15 cellular contexts compared by ENCODE assay signal in genomic region chr1:74812180-74812541, GRCh38.
DNase-seq lines count a peak whose midpoint lies in the region; ATAC-seq lines count a peak whose summit lies in the region.
"Had no signal": no experiment of that assay in that cellular context is flagged by ENCODE, and none has a peak within 500 bp of the region (broad histone marks: within the 10 kb centered on the region; RNA-seq: fewer than 3 reads in every experiment).

No MANE protein-coding gene starts in this region.

- no peaks in the 10 kb centered on the region for H3K36me3 ChIP-seq in mucosa of rectum (ENCODE audit: control insufficient read depth in 2 of 2, insufficient read depth in 2 of 2, low read length in 2 of 2)
- H3K36me3 ChIP-seq: heart left ventricle, prostate gland had no signal

- no peaks in the 10 kb centered on the region for H3K4me1 Mint-ChIP-seq in T-cell

- no peak overlapping the region for H3K27ac Mint-ChIP-seq in T-cell
- H3K27ac Mint-ChIP-seq: T-helper 2 cell treated with Interferon-gamma antibody and Interleukin-4, amounts not matched to agents 5 μg/mL and 100 μg/mL, for 36 hours had no signal

- peaks cover 3% of the 10 kb centered on the region in 2 donors for H3K27me3 Mint-ChIP-seq in T-cell

- CTCF ChIA-PET in T-cell (lab: Charles Lee) = no interaction called here

- no peak overlapping the region for H3K4me3 ChIP-seq in mucosa of rectum (ENCODE audit: low read length in 2 of 2)
- H3K4me3 ChIP-seq: heart left ventricle, prostate gland had no signal

- POLR2A ChIA-PET in T-cell (lab: Charles Lee) = no interaction called here

- H3K27me3 ChIP-seq in mucosa of rectum (ENCODE audit: control insufficient read depth in 2 of 2, insufficient read depth in 2 of 2, low read length in 2 of 2) = no peaks in the 10 kb centered on the region
- H3K27me3 ChIP-seq: heart left ventricle had no signal

- H3K36me3 Mint-ChIP-seq in T-cell = no peaks in the 10 kb centered on the region

- H3K4me1 ChIP-seq in mucosa of rectum (ENCODE audit: control insufficient read depth in 2 of 2, insufficient read depth in 2 of 2, low read length in 2 of 2) = no peaks in the 10 kb centered on the region
- H3K4me1 ChIP-seq: heart left ventricle, prostate gland had no signal

- H3K9me3 Mint-ChIP-seq in T-cell = no peaks in the 10 kb centered on the region
- H3K9me3 Mint-ChIP-seq: T-helper 2 cell treated with Interferon-gamma antibody and Interleukin-4, amounts not matched to agents 5 μg/mL and 100 μg/mL, for 36 hours had no signal

- no peak overlapping the region for H3K4me3 Mint-ChIP-seq in T-cell
- H3K4me3 Mint-ChIP-seq: T-helper 2 cell treated with Interferon-gamma antibody and Interleukin-4, amounts not matched to agents 5 μg/mL and 100 μg/mL, for 36 hours had no signal

- H3K9ac ChIP-seq in mucosa of rectum (ENCODE audit: low read depth in 1 of 2, low read length in 2 of 2) = no peak overlapping the region

- DNase-seq in DMS 273 (lab: John Stamatoyannopoulos, UW; ENCODE audit: unreplicated experiment) (peak; percentile 68), DMS 273 treated with DMSO at 0.1 percent for 48 hours (lab: John Stamatoyannopoulos, UW) (no peak), glomerular visceral epithelial cell (ENCODE audit: extremely low spot score) (no peak), T-cell (no peak)
- no peak for DNase-seq in stimulated activated naive CD8-positive, alpha-beta T cell treated with anti-CD3 and anti-CD28 coated beads, Interleukin-15, Interleukin-2, amounts not matched to agents 100 U/mL and 50 U/mL, for 24 hours
- DNase-seq: DMS153; effector CD8-positive, alpha-beta T cell; heart left ventricle; stimulated activated CD4-positive, alpha-beta T cell treated with anti-CD3 and anti-CD28 coated beads, Interleukin-4, amount 100 ng/mL, for 4 hours had no signal

- peak; percentile 96 for ATAC-seq in GM21723 (IDR thresholded peaks at IDR 0.05; ENCODE audit: unreplicated experiment)
- peak; percentile 89 for ATAC-seq in HG03108 (IDR thresholded peaks at IDR 0.05; ENCODE audit: unreplicated experiment)
- no peak for ATAC-seq in stimulated activated naive CD8-positive, alpha-beta T cell treated with anti-CD3 and anti-CD28 coated beads, Interleukin-15, Interleukin-2, amounts not matched to agents 100 U/mL and 50 U/mL, for 24 hours
- ATAC-seq in T-cell (replicated peaks in 1 of 4) = no peak
- ATAC-seq: heart left ventricle had no signal

- H3K9me3 ChIP-seq in mucosa of rectum (ENCODE audit: control insufficient read depth in 2 of 2, low read length in 2 of 2) = no peaks in the 10 kb centered on the region
- H3K9me3 ChIP-seq: prostate gland had no signal

- H3K27ac ChIP-seq in mucosa of rectum (ENCODE audit: low read depth in 2 of 2, low read length in 2 of 2) = peak overlapping the region; percentile 13 to 25
- H3K27ac ChIP-seq: 22Rv1, heart left ventricle, prostate gland had no signal

Comparison
In these comparisons a context has a peak if more than half of its experiments do, and no peak if none do; other contexts are left out.
1. ATAC-seq: peak in GM21723 (single experiment) and HG03108 (single experiment); none in stimulated activated naive CD8-positive, alpha-beta T cell treated with anti-CD3 and anti-CD28 coated beads, Interleukin-15, Interleukin-2, amounts not matched to agents 100 U/mL and 50 U/mL, for 24 hours (single experiment) and T-cell (0 of 4).